ENCODE assay signal across 13 cellular contexts in the genomic region with DNA sequence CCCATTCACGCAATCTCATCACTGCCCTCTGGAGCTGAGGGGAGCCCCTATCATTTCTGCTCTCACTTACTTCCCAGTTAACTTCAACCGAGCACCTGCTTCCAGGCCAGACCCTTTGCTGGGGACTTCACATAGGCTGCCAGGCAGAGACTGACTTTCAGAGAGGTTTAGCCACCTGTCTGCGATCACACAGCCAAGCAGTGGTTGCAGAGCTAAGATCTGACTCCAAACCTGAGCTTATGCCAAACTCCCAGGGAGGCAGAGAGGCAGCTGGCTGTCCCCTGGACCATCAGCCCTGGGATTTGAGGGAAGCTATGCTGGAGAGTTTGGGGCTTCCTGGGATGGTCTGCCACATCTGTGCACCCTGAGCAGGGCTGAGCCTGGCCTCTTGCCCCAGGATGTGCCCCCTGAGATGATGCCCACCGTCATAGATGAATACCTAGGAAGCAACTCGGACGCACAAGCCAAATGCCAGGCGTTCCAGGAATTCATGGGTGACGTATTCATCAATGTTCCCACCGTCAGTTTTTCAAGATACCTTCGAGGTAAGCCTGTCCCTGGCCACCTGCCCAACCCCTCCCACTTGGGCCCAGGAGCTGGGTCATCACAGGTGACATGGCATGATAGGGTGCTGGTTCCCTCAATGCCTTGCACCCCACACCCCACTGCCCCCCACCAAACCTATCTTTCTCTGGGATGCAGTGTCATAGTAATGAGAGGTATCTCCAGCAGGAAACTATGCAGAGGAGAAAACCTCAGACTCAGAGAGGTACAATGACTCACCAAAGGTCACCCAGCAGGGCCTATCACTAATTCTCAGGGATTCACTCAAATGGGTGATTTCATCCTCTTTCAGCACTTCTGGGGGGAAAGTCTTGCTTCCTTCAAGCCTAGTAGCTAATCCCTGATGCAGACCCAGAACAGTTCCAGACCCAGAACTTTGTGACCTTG. TPM values are rescaled to one million over a fixed set of nuclear protein-coding genes. Genes with fewer than 3 reads are reported as not detected.
DNase-seq lines count a peak whose midpoint lies in the region; ATAC-seq, FAIRE-seq and TF ChIP-seq lines count a peak whose summit lies in the region.
"Had no signal": no experiment of that assay in that cellular context is flagged by ENCODE, and none has a peak within 500 bp of the region (broad histone marks: within the 10 kb centered on the region; RNA-seq: fewer than 3 reads in every experiment).

No MANE protein-coding gene starts in this region.

- H3K9me3 ChIP-seq in A549 (no peaks in the 10 kb centered on the region), mammary epithelial cell (replicated peaks; ENCODE audit: insufficient read depth, low read length) (no peaks in the 10 kb centered on the region), heart left ventricle (no peaks in the 10 kb centered on the region)
- H3K9me3 ChIP-seq: BLaER1, thyroid gland had no signal

- dilution Hi-C loops in mammary epithelial cell (cut with HindIII; ENCODE audit: low sequenced_read_pairs): no loop called here

- intact Hi-C loops in mammary epithelial cell (cut with micrococcal nuclease): no loop called here
- intact Hi-C loops in heart left ventricle (cut with DNase I): loop anchor here in 3 of 10 donors (10.0 kb wide), 1 partner anchor 214 kb away; a partner anchor contains a TSS

- no peak overlapping the region for H2AFZ ChIP-seq in mammary epithelial cell (ENCODE audit: low read depth, low read length)

- H3K4me1 ChIP-seq in A549: peaks cover 13% of the 10 kb centered on the region
- H3K4me1 ChIP-seq in mammary epithelial cell (ENCODE audit: insufficient read depth, low read length): peaks cover 14% of the 10 kb centered on the region
- H3K4me1 ChIP-seq in heart left ventricle: no peaks in the 10 kb centered on the region
- H3K4me1 ChIP-seq: thyroid gland had no signal

- H3K27ac ChIP-seq in A549 (peak overlapping the region; percentile 25 to 35; a peak in 3 of 6 replicates), mammary epithelial cell (ENCODE audit: insufficient read depth, low read depth, low read length) (no peak overlapping the region), heart left ventricle (no peak overlapping the region)
- H3K27ac ChIP-seq: BLaER1, thyroid gland had no signal

- H3K36me3 ChIP-seq in mammary epithelial cell (ENCODE audit: insufficient read depth, low read length) (no peaks in the 10 kb centered on the region), heart left ventricle (no peaks in the 10 kb centered on the region)
- H3K36me3 ChIP-seq: BLaER1, thyroid gland had no signal

- H4K20me1 ChIP-seq in mammary epithelial cell (ENCODE audit: insufficient read depth, low read length): no peaks in the 10 kb centered on the region
- H4K20me1 ChIP-seq: BLaER1 had no signal

- POLR2A ChIA-PET in A549 (lab: Yijun Ruan, JAX): no interaction called here

- CTCF ChIA-PET in A549 (lab: Yijun Ruan, JAX): interaction anchor here (0.7 to 15.9 kb wide), 12 partner anchors 4 to 356 kb away, joined by 3 to 216 read pairs (median 4); a partner anchor contains a TSS
- CTCF ChIA-PET in mammary epithelial cell (lab: Charles Lee; ENCODE audit: low non-redundant PET): no interaction called here

- in situ Hi-C loops in mammary epithelial cell (cut with MboI; ENCODE audit: low sequenced_read_pairs in 2 of 2): no loop called here

- TF ChIP-seq CTCF in A549 (IDR thresholded peaks at IDR 0.05) (no peak), mammary epithelial cell (conservative IDR thresholded peaks at IDR 0.05 in 1 of 2, IDR thresholded peaks at IDR 0.05 in 1 of 2; ENCODE audit: extremely low read depth in 1 of 2, insufficient read depth in 1 of 2, low read depth in 1 of 2, low read length in 2 of 2) (no peak), heart left ventricle (IDR thresholded peaks at IDR 0.05) (no peak)

- no peak for FAIRE-seq in A549 (lab: Jason Lieb, UNC)
- FAIRE-seq: islet of Langerhans had no signal

- ATAC-seq in A549: peak; percentile 38 to 52; a peak in 5 of 6 replicates
- ATAC-seq in HG03196 (IDR thresholded peaks at IDR 0.05; ENCODE audit: unreplicated experiment): no peak
- no peak for ATAC-seq in heart left ventricle
- ATAC-seq: WTC11 had no signal

- H3K79me2 ChIP-seq in mammary epithelial cell (ENCODE audit: insufficient read depth, low read length): no peaks in the 10 kb centered on the region

- H3K4me2 ChIP-seq in A549 (0 out of 3 replicates have a peak overlapping the region, but pooled peaks have one; percentile 20), mammary epithelial cell (ENCODE audit: insufficient read depth, low read depth, low read length) (no peak overlapping the region)
- H3K4me2 ChIP-seq: BLaER1 had no signal

- 52% methylated on average over 10 of the region's 10 CpGs for WGBS in A549 (ENCODE audit: missing lambda C conversion rate)
- 59% methylated on average over 10 of the region's 10 CpGs for WGBS in mammary epithelial cell (ENCODE audit: low coverage, missing lambda C conversion rate)
- WGBS in heart left ventricle, 4 donors: 71 to 80% (median 75%) methylated on average over 10 of the region's 10 CpGs

- no peak; a peak in 1 of 5 replicates for TF ChIP-seq EP300 in A549 (IDR thresholded peaks at IDR 0.05)

- TF ChIP-seq POLR2A in A549 (IDR thresholded peaks at IDR 0.05; ENCODE audit: low read length) (no peak), heart left ventricle (IDR thresholded peaks at IDR 0.05) (no peak)

- no peak overlapping the region for H3K9ac ChIP-seq in mammary epithelial cell (ENCODE audit: insufficient read depth, low read length)
- H3K9ac ChIP-seq: BLaER1 had no signal

- TF ChIP-seq RAD21 in A549 (conservative IDR thresholded peaks at IDR 0.05 in 1 of 2, IDR thresholded peaks at IDR 0.05 in 1 of 2): no peak

- no peaks in the 10 kb centered on the region for H3K27me3 ChIP-seq in mammary epithelial cell (ENCODE audit: insufficient read depth, low read length)
- H3K27me3 ChIP-seq in heart left ventricle: no peaks in the 10 kb centered on the region
- H3K27me3 ChIP-seq: BLaER1, thyroid gland had no signal

- DNase-seq in A549 (ENCODE audit: low read depth in 1 of 2, low spot score in 1 of 2) (peak in 1 of 2 experiments; percentile 39), HPDE6-E6E7 (ENCODE audit: extremely low spot score) (peak; percentile 63), mammary epithelial cell (peak; percentile 62), occipital lobe (lab: John Stamatoyannopoulos, UW) (no peak), heart left ventricle (no peak)
- DNase-seq: GDM1, naive B cell, NCI-H1105 treated with DMSO at 0.1 percent for 48 hours, thyroid gland had no signal

- H3K4me3 ChIP-seq in A549: no peak overlapping the region
- H3K4me3 ChIP-seq in mammary epithelial cell (replicated peaks in 1 of 3; ENCODE audit: insufficient read depth in 1 of 3, low read depth in 2 of 3, low read length in 3 of 3): no peak overlapping the region
- no peak overlapping the region for H3K4me3 ChIP-seq in heart left ventricle
- H3K4me3 ChIP-seq: BLaER1, thyroid gland had no signal

- BruUV-seq in mammary epithelial cell (replicated peaks; lab: Mats Ljungman, UMichigan): no TSS peak

RNA-seq across cellular contexts. Expression of a gene that starts 10.0 kb away (rescaled TPM):
- 3.8 and 4.1 TPM in 2 replicates for polyA plus RNA-seq in A549 (2011; rRNA removed)
- polyA plus RNA-seq in A549 (2012; cell fraction: cytosol; rRNA removed): 2.5 and 2.6 TPM in 2 replicates
- 21.4 TPM in 2 replicates for polyA plus RNA-seq in A549 (2012; cell fraction: nucleus; rRNA removed)
- 2.1 to 2.7 TPM (median 2.3 TPM) in 3 replicates for polyA plus RNA-seq in A549 (2017; fragmentation: RNase III; extraction: RNeasy Plus Mini Kit Qiagen cat#74134 plus additional on column Dnase treatment)
- 7.5 and 9.2 TPM in 2 replicates for polyA minus RNA-seq in A549 (2011; rRNA and poly(A)+ RNA removed)
- 1 to 10 TPM; 1.3 to 3.5 TPM for total RNA-seq in mammary epithelial cell
- 2.0 TPM for polyA plus RNA-seq in mammary epithelial cell
- 2.6 TPM for polyA minus RNA-seq in mammary epithelial cell
- 0.78 TPM for total RNA-seq in occipital lobe
- 1 to 10 TPM in 3 of 9 donors, under 1 TPM in 6; 0.51 to 1.7 (median 0.88) TPM for total RNA-seq in heart left ventricle
- 1 to 10 TPM in 1 of 2 donors, under 1 TPM in 1; 0.08 to 1.1 TPM for polyA plus RNA-seq in heart left ventricle

RNA-seq across cellular contexts. Expression of a gene that starts 17.3 kb away (rescaled TPM):
- polyA plus RNA-seq in A549 (2011; rRNA removed): 3.5 and 4.4 TPM in 2 replicates
- polyA plus RNA-seq in A549 (2012; cell fraction: cytosol; rRNA removed): 2.0 and 2.9 TPM in 2 replicates
- 14.4 and 20.2 TPM in 2 replicates for polyA plus RNA-seq in A549 (2012; cell fraction: nucleus; rRNA removed)
- 2.5 to 3.5 TPM (median 2.8 TPM) in 3 replicates for polyA plus RNA-seq in A549 (2017; fragmentation: RNase III; extraction: RNeasy Plus Mini Kit Qiagen cat#74134 plus additional on column Dnase treatment)
- polyA minus RNA-seq in A549 (2011; rRNA and poly(A)+ RNA removed): 3.6 TPM in 2 replicates
- total RNA-seq in mammary epithelial cell: 1 to 10 TPM; 2.7 to 3.6 TPM
- polyA plus RNA-seq in mammary epithelial cell: 4.8 TPM
- 2.3 TPM for polyA minus RNA-seq in mammary epithelial cell
- 15.4 TPM for total RNA-seq in occipital lobe
- 10 to 100 TPM in 2 of 9 donors, 1 to 10 TPM in 7; 3.5 to 26.8 (median 7.1) TPM for total RNA-seq in heart left ventricle
- polyA plus RNA-seq in heart left ventricle: 10 to 100 TPM in 1 of 2 donors, 1 to 10 TPM in 1; 8.1 to 16.6 TPM

RNA-seq across cellular contexts. Expression of a gene that starts 35.7 kb away (rescaled TPM):
- polyA plus RNA-seq in A549 (2011; rRNA removed) (19.4 and 20.4 TPM in 2 replicates), A549 (2017; fragmentation: RNase III; extraction: RNeasy Plus Mini Kit Qiagen cat#74134 plus additional on column Dnase treatment) (19.9 to 22.0 TPM (median 20.3 TPM) in 3 replicates), mammary epithelial cell (95.4 TPM), heart left ventricle (100 to 1,000 TPM in 1 of 2 donors, 10 to 100 TPM in 1; 40.9 to 125 TPM)
- 13.6 and 19.6 TPM in 2 replicates for polyA plus RNA-seq in A549 (2012; cell fraction: cytosol; rRNA removed)
- polyA plus RNA-seq in A549 (2012; cell fraction: nucleus; rRNA removed): 23.0 and 26.3 TPM in 2 replicates
- polyA minus RNA-seq in A549 (2011; rRNA and poly(A)+ RNA removed): 29.4 and 33.2 TPM in 2 replicates
- total RNA-seq in mammary epithelial cell (100 to 1,000 TPM; 110 to 130 TPM), occipital lobe (24.6 TPM), heart left ventricle (100 to 1,000 TPM in 4 of 9 donors, 10 to 100 TPM in 5; 56.0 to 157 (median 78.8) TPM)
- polyA minus RNA-seq in mammary epithelial cell: 97.2 TPM

RNA-seq across cellular contexts. Expression of a gene that starts 36.8 kb away (rescaled TPM):
- polyA plus RNA-seq in A549 (2011; rRNA removed) (140 and 168 TPM in 2 replicates), A549 (2017; fragmentation: RNase III; extraction: RNeasy Plus Mini Kit Qiagen cat#74134 plus additional on column Dnase treatment) (134 to 148 TPM (median 144 TPM) in 3 replicates), mammary epithelial cell (186 TPM), heart left ventricle (100 to 1,000 TPM; 265 to 669 TPM)
- 468 and 497 TPM in 2 replicates for polyA plus RNA-seq in A549 (2012; cell fraction: cytosol; rRNA removed)
- 286 and 317 TPM in 2 replicates for polyA plus RNA-seq in A549 (2012; cell fraction: nucleus; rRNA removed)
- polyA minus RNA-seq in A549 (2011; rRNA and poly(A)+ RNA removed): 134 and 178 TPM in 2 replicates
- total RNA-seq in mammary epithelial cell (100 to 1,000 TPM in 1 of 2 donors, 10 to 100 TPM in 1; 89.9 to 104 TPM), occipital lobe (80.5 TPM), heart left ventricle (100 to 1,000 TPM; 103 to 188 (median 110) TPM)
- 73.9 TPM for polyA minus RNA-seq in mammary epithelial cell

RNA-seq across cellular contexts. Expression of a gene that starts 45.7 kb away (rescaled TPM):
- 0.46 and 0.75 TPM in 2 replicates for polyA plus RNA-seq in A549 (2011; rRNA removed)
- 7.9 and 9.7 TPM in 2 replicates for polyA plus RNA-seq in A549 (2012; cell fraction: cytosol; rRNA removed)
- polyA plus RNA-seq in A549 (2012; cell fraction: nucleus; rRNA removed): 26.7 and 27.1 TPM in 2 replicates
- 2.2 to 4.7 TPM (median 3.4 TPM) in 3 replicates for polyA plus RNA-seq in A549 (2017; fragmentation: RNase III; extraction: RNeasy Plus Mini Kit Qiagen cat#74134 plus additional on column Dnase treatment)
- polyA minus RNA-seq in A549 (2011; rRNA and poly(A)+ RNA removed): 0.15 and 0.54 TPM in 2 replicates
- total RNA-seq in mammary epithelial cell: 10 to 100 TPM in 1 of 2 donors, 1 to 10 TPM in 1; 1.9 to 10.3 TPM
- polyA plus RNA-seq in mammary epithelial cell: 1.3 TPM
- polyA minus RNA-seq in mammary epithelial cell: not detected
- 0.94 TPM for total RNA-seq in occipital lobe
- total RNA-seq in heart left ventricle: 100 to 1,000 TPM in 7 of 9 donors, 10 to 100 TPM in 2; 57.5 to 298 (median 143) TPM
- 100 to 1,000 TPM; 152 to 277 TPM for polyA plus RNA-seq in heart left ventricle

Comparison
In these comparisons a context has a peak if more than half of its experiments do, and no peak if none do; other contexts are left out.
1. ATAC-seq: peak in A549 (2 of 2); none in HG03196 (single experiment) and heart left ventricle (0 of 4).
2. DNase-seq: peak in HPDE6-E6E7 (single experiment) and mammary epithelial cell (single experiment); none in occipital lobe (single experiment) and heart left ventricle (0 of 5).
3. H3K27ac ChIP-seq: peak in A549 (2 of 2); none in mammary epithelial cell (single experiment) and heart left ventricle (0 of 12).